ENCODE assay signal across 24 cellular contexts in genomic region chr11:132140056-132140455, GRCh38.
A peak's percentile ranks its signal among the peaks of the same experiment; 100 is the strongest.
DNase-seq lines count a peak whose midpoint lies in the region; ATAC-seq, FAIRE-seq and TF ChIP-seq lines count a peak whose summit lies in the region.
"Had no signal": no experiment of that assay in that cellular context is flagged by ENCODE, and none has a peak within 500 bp of the region (broad histone marks: within the 10 kb centered on the region; RNA-seq: fewer than 3 reads in every experiment).

No MANE protein-coding gene starts in this region.

- H3K27me3 Mint-ChIP-seq in endothelial cell (ENCODE audit: unreplicated experiment) = no peaks in the 10 kb centered on the region
- H3K27me3 Mint-ChIP-seq in CD8-positive, alpha-beta memory T cell = peaks cover 0 to 2% of the 10 kb centered on the region in 2 donors
- H3K27me3 Mint-ChIP-seq: activated naive CD8-positive, alpha-beta T cell treated with anti-CD3 and anti-CD28 coated beads, Interleukin-2, amount 10 ng/mL, durations not matched to agents 7 days and 5 days; brain had no signal

- no peaks in the 10 kb centered on the region for H3K27me3 ChIP-seq in DND-41 (ENCODE audit: insufficient read depth, low read length, poor library complexity)
- H3K27me3 ChIP-seq in CD8-positive, alpha-beta memory T cell (ENCODE audit: insufficient read depth, low read length, poor library complexity, severe bottlenecking) = no peaks in the 10 kb centered on the region
- H3K27me3 ChIP-seq: hepatocyte, SJCRH30 had no signal

- peak; percentile 13 for TF ChIP-seq CTCF in DND-41 (IDR thresholded peaks at IDR 0.05; ENCODE audit: borderline replicate concordance, extremely low read depth, low read length, poor library complexity, severe bottlenecking)
- TF ChIP-seq CTCF in endothelial cell (IDR thresholded peaks at IDR 0.05; ENCODE audit: unreplicated experiment) = peak; percentile 34

- no peak overlapping the region for H2AFZ ChIP-seq in DND-41 (ENCODE audit: low read depth, low read length)
- H2AFZ ChIP-seq: hepatocyte had no signal

- peak; percentile 14 for FAIRE-seq in GM12892 (lab: Jason Lieb, UNC)
- FAIRE-seq: endothelial cell of umbilical vein, kidney had no signal

- H3K27ac Mint-ChIP-seq in endothelial cell (ENCODE audit: unreplicated experiment) = no peak overlapping the region
- H3K27ac Mint-ChIP-seq in CD8-positive, alpha-beta memory T cell = peak overlapping the region in 1 of 8 donors; percentile 12
- H3K27ac Mint-ChIP-seq: activated naive CD8-positive, alpha-beta T cell treated with anti-CD3 and anti-CD28 coated beads, Interleukin-2, amount 10 ng/mL, durations not matched to agents 7 days and 5 days; activated T-cell treated with anti-CD3 and anti-CD28 coated beads, Interleukin-2, amount 50 U/mL, for 72 hours; naive thymus-derived CD4-positive, alpha-beta T cell had no signal

- no peaks in the 10 kb centered on the region for H3K36me3 Mint-ChIP-seq in endothelial cell (ENCODE audit: low read depth, unreplicated experiment)
- no peaks in the 10 kb centered on the region for H3K36me3 Mint-ChIP-seq in CD8-positive, alpha-beta memory T cell
- H3K36me3 Mint-ChIP-seq: activated naive CD8-positive, alpha-beta T cell treated with anti-CD3 and anti-CD28 coated beads, Interleukin-2, amount 10 ng/mL, durations not matched to agents 7 days and 5 days; brain; naive thymus-derived CD4-positive, alpha-beta T cell had no signal

- no peaks in the 10 kb centered on the region for H3K36me3 ChIP-seq in DND-41 (ENCODE audit: insufficient read depth, low read length)
- H3K36me3 ChIP-seq in CD8-positive, alpha-beta memory T cell (ENCODE audit: insufficient read depth, low read length) = no peaks in the 10 kb centered on the region
- H3K36me3 ChIP-seq: SJCRH30 had no signal

- H4K20me1 ChIP-seq in DND-41 (ENCODE audit: insufficient read depth, low read length) = no peaks in the 10 kb centered on the region

- POLR2A ChIA-PET in CD8-positive, alpha-beta memory T cell (lab: Charles Lee) = no interaction called here

- no peaks in the 10 kb centered on the region for H3K9me3 ChIP-seq in DND-41 (ENCODE audit: insufficient read depth, low read length, severe bottlenecking)
- no peaks in the 10 kb centered on the region for H3K9me3 ChIP-seq in CD8-positive, alpha-beta memory T cell (ENCODE audit: low read length)
- H3K9me3 ChIP-seq: Caco-2, psoas muscle, SJCRH30 had no signal

- CTCF ChIA-PET in CD8-positive, alpha-beta memory T cell (lab: Charles Lee) = no interaction called here

- no peak overlapping the region for H3K4me3 ChIP-seq in DND-41 (ENCODE audit: low read depth in 1 of 2, low read length in 2 of 2)
- no peak overlapping the region for H3K4me3 ChIP-seq in CD8-positive, alpha-beta memory T cell (ENCODE audit: low read length)
- H3K4me3 ChIP-seq: coronary artery, hepatocyte, psoas muscle, SJCRH30 had no signal

- no peaks in the 10 kb centered on the region for H3K4me1 ChIP-seq in DND-41 (ENCODE audit: insufficient read depth, low read length)
- no peaks in the 10 kb centered on the region for H3K4me1 ChIP-seq in CD8-positive, alpha-beta memory T cell (ENCODE audit: insufficient read depth, low read length)
- H3K4me1 ChIP-seq: Caco-2, psoas muscle, SJCRH30 had no signal

- DNase-seq in DND-41 (no peak), GM12892 (ENCODE audit: insufficient read length) (no peak), NCI-H69 (lab: John Stamatoyannopoulos, UW) (peak; percentile 61), endothelial cell (ENCODE audit: low spot score) (no peak), GM03348 (ENCODE audit: low spot score) (no peak)
- no peak for DNase-seq in activated effector memory CD4-positive, alpha-beta T cell treated with Interleukin-2 at 50 U/mL for 16 hours
- DNase-seq in CD8-positive, alpha-beta memory T cell = no peak
- DNase-seq: activated CD8-positive, alpha-beta memory T cell treated with anti-CD3 and anti-CD28 coated beads for 24 hours; activated naive CD8-positive, alpha-beta T cell treated with anti-CD3 and anti-CD28 coated beads, Interleukin-2, amount 10 ng/mL, durations not matched to agents 7 days and 5 days; activated T-cell treated with anti-CD3 and anti-CD28 coated beads, Interleukin-2, amount 50 U/mL, for 72 hours; Caco-2; kidney; mammary epithelial cell; naive thymus-derived CD4-positive, alpha-beta T cell; NCI-H446 treated with DMSO at 0.1 percent for 48 hours; psoas muscle; stimulated activated CD4-positive, alpha-beta T cell treated with anti-CD3 and anti-CD28 coated beads, Interleukin-4, amount 100 ng/mL, for 4 hours had no signal

- no peak overlapping the region for H3K4me3 Mint-ChIP-seq in endothelial cell (ENCODE audit: unreplicated experiment)
- H3K4me3 Mint-ChIP-seq in CD8-positive, alpha-beta memory T cell = no peak overlapping the region
- H3K4me3 Mint-ChIP-seq: activated naive CD8-positive, alpha-beta T cell treated with anti-CD3 and anti-CD28 coated beads, Interleukin-2, amount 10 ng/mL, durations not matched to agents 7 days and 5 days; activated T-cell treated with anti-CD3 and anti-CD28 coated beads, Interleukin-2, amount 50 U/mL, for 72 hours; brain; naive thymus-derived CD4-positive, alpha-beta T cell had no signal

- no peaks in the 10 kb centered on the region for H3K9me3 Mint-ChIP-seq in endothelial cell (ENCODE audit: unreplicated experiment)
- peaks cover 0 to 3% (median 2%) of the 10 kb centered on the region in 5 donors for H3K9me3 Mint-ChIP-seq in CD8-positive, alpha-beta memory T cell
- H3K9me3 Mint-ChIP-seq: activated naive CD8-positive, alpha-beta T cell treated with anti-CD3 and anti-CD28 coated beads, Interleukin-2, amount 10 ng/mL, durations not matched to agents 7 days and 5 days; brain had no signal

- H3K4me2 ChIP-seq in DND-41 (ENCODE audit: insufficient read depth, low read length) = no peak overlapping the region
- H3K4me2 ChIP-seq: hepatocyte had no signal

- no peak for TF ChIP-seq POLR2A in GM12892 (IDR thresholded peaks at IDR 0.05; ENCODE audit: low read depth, low read length)

- H3K27ac ChIP-seq in DND-41 (ENCODE audit: low read length) = no peak overlapping the region
- H3K27ac ChIP-seq in CD8-positive, alpha-beta memory T cell (ENCODE audit: low read depth, low read length) = no peak overlapping the region
- H3K27ac ChIP-seq: coronary artery, hepatocyte, HL-60, psoas muscle, SJCRH30 had no signal

- no peaks in the 10 kb centered on the region for H3K79me2 ChIP-seq in DND-41 (ENCODE audit: insufficient read depth, low read length)
- H3K79me2 ChIP-seq: hepatocyte had no signal

- ATAC-seq in DND-41 (ENCODE audit: insufficient read depth, low read depth) (no peak), GM19395 (IDR thresholded peaks at IDR 0.05; ENCODE audit: unreplicated experiment) (no peak)
- ATAC-seq: activated T-cell treated with anti-CD3 and anti-CD28 coated beads, Interleukin-2, amount 50 U/mL, for 72 hours; naive thymus-derived CD4-positive, alpha-beta T cell; psoas muscle had no signal

- H3K9ac ChIP-seq in DND-41 (ENCODE audit: low read depth, low read length) = no peak overlapping the region

- H3K4me1 Mint-ChIP-seq in endothelial cell (ENCODE audit: unreplicated experiment) = peaks cover 10% of the 10 kb centered on the region
- no peaks in the 10 kb centered on the region for H3K4me1 Mint-ChIP-seq in CD8-positive, alpha-beta memory T cell
- H3K4me1 Mint-ChIP-seq: activated naive CD8-positive, alpha-beta T cell treated with anti-CD3 and anti-CD28 coated beads, Interleukin-2, amount 10 ng/mL, durations not matched to agents 7 days and 5 days; naive thymus-derived CD4-positive, alpha-beta T cell had no signal
